Comparison of ENCODE assay signal across 1 cellular context in the genomic region with DNA sequence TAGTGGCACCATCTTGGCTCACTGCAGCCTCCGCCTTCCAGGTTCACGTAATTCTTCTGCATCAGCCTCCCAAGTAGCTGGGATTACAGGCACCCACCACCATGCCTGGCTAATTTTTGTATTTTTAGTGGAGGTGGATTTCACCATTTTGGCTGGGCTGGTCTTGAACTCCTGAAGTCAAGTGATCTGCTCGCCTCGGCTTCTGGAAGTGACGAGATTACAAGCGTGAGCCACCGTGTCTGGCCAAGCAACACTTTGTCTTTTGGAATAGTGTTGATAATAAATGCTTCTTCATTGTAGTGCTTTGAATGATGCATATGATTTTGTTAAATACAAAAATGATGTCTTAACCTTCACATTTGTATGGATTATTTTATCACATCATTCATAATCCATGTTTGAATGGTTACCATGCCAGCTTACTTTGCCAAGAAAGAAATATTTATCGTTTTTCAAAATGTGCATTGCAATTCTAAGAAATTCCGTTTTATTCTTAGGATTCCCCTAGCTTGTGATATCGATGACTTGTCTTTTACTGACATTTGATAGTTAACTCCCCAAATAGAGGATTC.
TF ChIP-seq lines count a peak whose summit lies in the region.

No MANE protein-coding gene starts in this region.

TF ChIP-seq in K562, 482 proteins besides CTCF, POLR2A, EP300 and RAD21 (continued from another document and continues in another):
- TF ChIP-seq, protein P1, sequence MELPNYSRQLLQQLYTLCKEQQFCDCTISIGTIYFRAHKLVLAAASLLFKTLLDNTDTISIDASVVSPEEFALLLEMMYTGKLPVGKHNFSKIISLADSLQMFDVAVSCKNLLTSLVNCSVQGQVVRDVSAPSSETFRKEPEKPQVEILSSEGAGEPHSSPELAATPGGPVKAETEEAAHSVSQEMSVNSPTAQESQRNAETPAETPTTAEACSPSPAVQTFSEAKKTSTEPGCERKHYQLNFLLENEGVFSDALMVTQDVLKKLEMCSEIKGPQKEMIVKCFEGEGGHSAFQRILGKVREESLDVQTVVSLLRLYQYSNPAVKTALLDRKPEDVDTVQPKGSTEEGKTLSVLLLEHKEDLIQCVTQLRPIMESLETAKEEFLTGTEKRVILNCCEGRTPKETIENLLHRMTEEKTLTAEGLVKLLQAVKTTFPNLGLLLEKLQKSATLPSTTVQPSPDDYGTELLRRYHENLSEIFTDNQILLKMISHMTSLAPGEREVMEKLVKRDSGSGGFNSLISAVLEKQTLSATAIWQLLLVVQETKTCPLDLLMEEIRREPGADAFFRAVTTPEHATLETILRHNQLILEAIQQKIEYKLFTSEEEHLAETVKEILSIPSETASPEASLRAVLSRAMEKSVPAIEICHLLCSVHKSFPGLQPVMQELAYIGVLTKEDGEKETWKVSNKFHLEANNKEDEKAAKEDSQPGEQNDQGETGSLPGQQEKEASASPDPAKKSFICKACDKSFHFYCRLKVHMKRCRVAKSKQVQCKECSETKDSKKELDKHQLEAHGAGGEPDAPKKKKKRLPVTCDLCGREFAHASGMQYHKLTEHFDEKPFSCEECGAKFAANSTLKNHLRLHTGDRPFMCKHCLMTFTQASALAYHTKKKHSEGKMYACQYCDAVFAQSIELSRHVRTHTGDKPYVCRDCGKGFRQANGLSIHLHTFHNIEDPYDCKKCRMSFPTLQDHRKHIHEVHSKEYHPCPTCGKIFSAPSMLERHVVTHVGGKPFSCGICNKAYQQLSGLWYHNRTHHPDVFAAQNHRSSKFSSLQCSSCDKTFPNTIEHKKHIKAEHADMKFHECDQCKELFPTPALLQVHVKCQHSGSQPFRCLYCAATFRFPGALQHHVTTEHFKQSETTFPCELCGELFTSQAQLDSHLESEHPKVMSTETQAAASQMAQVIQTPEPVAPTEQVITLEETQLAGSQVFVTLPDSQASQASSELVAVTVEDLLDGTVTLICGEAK (IDR thresholded peaks at IDR 0.05): 0 out of 2 replicates have a peak, but pooled peaks have one; percentile 34
- TF ChIP-seq, protein P1 (CRISPR knock-in tag; IDR thresholded peaks at IDR 0.05): no peak
- TF ChIP-seq, protein P2, sequence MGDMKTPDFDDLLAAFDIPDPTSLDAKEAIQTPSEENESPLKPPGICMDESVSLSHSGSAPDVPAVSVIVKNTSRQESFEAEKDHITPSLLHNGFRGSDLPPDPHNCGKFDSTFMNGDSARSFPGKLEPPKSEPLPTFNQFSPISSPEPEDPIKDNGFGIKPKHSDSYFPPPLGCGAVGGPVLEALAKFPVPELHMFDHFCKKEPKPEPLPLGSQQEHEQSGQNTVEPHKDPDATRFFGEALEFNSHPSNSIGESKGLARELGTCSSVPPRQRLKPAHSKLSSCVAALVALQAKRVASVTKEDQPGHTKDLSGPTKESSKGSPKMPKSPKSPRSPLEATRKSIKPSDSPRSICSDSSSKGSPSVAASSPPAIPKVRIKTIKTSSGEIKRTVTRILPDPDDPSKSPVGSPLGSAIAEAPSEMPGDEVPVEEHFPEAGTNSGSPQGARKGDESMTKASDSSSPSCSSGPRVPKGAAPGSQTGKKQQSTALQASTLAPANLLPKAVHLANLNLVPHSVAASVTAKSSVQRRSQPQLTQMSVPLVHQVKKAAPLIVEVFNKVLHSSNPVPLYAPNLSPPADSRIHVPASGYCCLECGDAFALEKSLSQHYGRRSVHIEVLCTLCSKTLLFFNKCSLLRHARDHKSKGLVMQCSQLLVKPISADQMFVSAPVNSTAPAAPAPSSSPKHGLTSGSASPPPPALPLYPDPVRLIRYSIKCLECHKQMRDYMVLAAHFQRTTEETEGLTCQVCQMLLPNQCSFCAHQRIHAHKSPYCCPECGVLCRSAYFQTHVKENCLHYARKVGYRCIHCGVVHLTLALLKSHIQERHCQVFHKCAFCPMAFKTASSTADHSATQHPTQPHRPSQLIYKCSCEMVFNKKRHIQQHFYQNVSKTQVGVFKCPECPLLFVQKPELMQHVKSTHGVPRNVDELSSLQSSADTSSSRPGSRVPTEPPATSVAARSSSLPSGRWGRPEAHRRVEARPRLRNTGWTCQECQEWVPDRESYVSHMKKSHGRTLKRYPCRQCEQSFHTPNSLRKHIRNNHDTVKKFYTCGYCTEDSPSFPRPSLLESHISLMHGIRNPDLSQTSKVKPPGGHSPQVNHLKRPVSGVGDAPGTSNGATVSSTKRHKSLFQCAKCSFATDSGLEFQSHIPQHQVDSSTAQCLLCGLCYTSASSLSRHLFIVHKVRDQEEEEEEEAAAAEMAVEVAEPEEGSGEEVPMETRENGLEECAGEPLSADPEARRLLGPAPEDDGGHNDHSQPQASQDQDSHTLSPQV (IDR thresholded peaks at IDR 0.05): peak; percentile 54
- TF ChIP-seq, protein P3, sequence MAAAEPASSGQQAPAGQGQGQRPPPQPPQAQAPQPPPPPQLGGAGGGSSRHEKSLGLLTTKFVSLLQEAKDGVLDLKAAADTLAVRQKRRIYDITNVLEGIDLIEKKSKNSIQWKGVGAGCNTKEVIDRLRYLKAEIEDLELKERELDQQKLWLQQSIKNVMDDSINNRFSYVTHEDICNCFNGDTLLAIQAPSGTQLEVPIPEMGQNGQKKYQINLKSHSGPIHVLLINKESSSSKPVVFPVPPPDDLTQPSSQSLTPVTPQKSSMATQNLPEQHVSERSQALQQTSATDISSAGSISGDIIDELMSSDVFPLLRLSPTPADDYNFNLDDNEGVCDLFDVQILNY (CRISPR knock-in tag; IDR thresholded peaks at IDR 0.05): no peak
- TF ChIP-seq, protein P4, sequence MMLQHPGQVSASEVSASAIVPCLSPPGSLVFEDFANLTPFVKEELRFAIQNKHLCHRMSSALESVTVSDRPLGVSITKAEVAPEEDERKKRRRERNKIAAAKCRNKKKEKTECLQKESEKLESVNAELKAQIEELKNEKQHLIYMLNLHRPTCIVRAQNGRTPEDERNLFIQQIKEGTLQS (IDR thresholded peaks at IDR 0.05): peak; percentile 69
- TF ChIP-seq, protein P4 (CRISPR knock-in tag; conservative IDR thresholded peaks at IDR 0.05): no peak
- TF ChIP-seq ZNF408 (CRISPR knock-in tag; IDR thresholded peaks at IDR 0.05; ENCODE audit: low read depth): no peak
- TF ChIP-seq TOE1 (IDR thresholded peaks at IDR 0.05; ENCODE audit: borderline replicate concordance): no peak
- no peak for TF ChIP-seq TOE1 (CRISPR knock-in tag; IDR thresholded peaks at IDR 0.05; ENCODE audit: borderline replicate concordance, low read depth)
- TF ChIP-seq FOXP1 (CRISPR knock-in tag; IDR thresholded peaks at IDR 0.05): no peak
- no peak for TF ChIP-seq SMARCE1 (IDR thresholded peaks at IDR 0.05)
- no peak for TF ChIP-seq SREBF1 (IDR thresholded peaks at IDR 0.05; ENCODE audit: borderline replicate concordance, low read depth, low read length)
- TF ChIP-seq, protein P5, sequence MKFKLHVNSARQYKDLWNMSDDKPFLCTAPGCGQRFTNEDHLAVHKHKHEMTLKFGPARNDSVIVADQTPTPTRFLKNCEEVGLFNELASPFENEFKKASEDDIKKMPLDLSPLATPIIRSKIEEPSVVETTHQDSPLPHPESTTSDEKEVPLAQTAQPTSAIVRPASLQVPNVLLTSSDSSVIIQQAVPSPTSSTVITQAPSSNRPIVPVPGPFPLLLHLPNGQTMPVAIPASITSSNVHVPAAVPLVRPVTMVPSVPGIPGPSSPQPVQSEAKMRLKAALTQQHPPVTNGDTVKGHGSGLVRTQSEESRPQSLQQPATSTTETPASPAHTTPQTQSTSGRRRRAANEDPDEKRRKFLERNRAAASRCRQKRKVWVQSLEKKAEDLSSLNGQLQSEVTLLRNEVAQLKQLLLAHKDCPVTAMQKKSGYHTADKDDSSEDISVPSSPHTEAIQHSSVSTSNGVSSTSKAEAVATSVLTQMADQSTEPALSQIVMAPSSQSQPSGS (CRISPR knock-in tag; IDR thresholded peaks at IDR 0.05): no peak
- no peak for TF ChIP-seq ETV1 (tag; conservative IDR thresholded peaks at IDR 0.05; ENCODE audit: low read depth)
- TF ChIP-seq, protein P6, sequence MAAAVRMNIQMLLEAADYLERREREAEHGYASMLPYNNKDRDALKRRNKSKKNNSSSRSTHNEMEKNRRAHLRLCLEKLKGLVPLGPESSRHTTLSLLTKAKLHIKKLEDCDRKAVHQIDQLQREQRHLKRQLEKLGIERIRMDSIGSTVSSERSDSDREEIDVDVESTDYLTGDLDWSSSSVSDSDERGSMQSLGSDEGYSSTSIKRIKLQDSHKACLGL (CRISPR knock-in tag; IDR thresholded peaks at IDR 0.05; ENCODE audit: borderline replicate concordance, poor library complexity, severe bottlenecking): no peak
- TF ChIP-seq, protein P7, sequence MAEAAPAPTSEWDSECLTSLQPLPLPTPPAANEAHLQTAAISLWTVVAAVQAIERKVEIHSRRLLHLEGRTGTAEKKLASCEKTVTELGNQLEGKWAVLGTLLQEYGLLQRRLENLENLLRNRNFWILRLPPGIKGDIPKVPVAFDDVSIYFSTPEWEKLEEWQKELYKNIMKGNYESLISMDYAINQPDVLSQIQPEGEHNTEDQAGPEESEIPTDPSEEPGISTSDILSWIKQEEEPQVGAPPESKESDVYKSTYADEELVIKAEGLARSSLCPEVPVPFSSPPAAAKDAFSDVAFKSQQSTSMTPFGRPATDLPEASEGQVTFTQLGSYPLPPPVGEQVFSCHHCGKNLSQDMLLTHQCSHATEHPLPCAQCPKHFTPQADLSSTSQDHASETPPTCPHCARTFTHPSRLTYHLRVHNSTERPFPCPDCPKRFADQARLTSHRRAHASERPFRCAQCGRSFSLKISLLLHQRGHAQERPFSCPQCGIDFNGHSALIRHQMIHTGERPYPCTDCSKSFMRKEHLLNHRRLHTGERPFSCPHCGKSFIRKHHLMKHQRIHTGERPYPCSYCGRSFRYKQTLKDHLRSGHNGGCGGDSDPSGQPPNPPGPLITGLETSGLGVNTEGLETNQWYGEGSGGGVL (CRISPR knock-in tag; IDR thresholded peaks at IDR 0.05): no peak
- TF ChIP-seq, protein P8, sequence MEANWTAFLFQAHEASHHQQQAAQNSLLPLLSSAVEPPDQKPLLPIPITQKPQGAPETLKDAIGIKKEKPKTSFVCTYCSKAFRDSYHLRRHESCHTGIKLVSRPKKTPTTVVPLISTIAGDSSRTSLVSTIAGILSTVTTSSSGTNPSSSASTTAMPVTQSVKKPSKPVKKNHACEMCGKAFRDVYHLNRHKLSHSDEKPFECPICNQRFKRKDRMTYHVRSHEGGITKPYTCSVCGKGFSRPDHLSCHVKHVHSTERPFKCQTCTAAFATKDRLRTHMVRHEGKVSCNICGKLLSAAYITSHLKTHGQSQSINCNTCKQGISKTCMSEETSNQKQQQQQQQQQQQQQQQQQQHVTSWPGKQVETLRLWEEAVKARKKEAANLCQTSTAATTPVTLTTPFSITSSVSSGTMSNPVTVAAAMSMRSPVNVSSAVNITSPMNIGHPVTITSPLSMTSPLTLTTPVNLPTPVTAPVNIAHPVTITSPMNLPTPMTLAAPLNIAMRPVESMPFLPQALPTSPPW (CRISPR knock-in tag; IDR thresholded peaks at IDR 0.05): no peak
- no peak for TF ChIP-seq RHOXF2B (CRISPR knock-in tag; conservative IDR thresholded peaks at IDR 0.05)
- TF ChIP-seq HDAC8 (tag; IDR thresholded peaks at IDR 0.05): no peak
- no peak for TF ChIP-seq MXI1 (IDR thresholded peaks at IDR 0.05; ENCODE audit: low read depth, low read length)
- TF ChIP-seq, protein P9, sequence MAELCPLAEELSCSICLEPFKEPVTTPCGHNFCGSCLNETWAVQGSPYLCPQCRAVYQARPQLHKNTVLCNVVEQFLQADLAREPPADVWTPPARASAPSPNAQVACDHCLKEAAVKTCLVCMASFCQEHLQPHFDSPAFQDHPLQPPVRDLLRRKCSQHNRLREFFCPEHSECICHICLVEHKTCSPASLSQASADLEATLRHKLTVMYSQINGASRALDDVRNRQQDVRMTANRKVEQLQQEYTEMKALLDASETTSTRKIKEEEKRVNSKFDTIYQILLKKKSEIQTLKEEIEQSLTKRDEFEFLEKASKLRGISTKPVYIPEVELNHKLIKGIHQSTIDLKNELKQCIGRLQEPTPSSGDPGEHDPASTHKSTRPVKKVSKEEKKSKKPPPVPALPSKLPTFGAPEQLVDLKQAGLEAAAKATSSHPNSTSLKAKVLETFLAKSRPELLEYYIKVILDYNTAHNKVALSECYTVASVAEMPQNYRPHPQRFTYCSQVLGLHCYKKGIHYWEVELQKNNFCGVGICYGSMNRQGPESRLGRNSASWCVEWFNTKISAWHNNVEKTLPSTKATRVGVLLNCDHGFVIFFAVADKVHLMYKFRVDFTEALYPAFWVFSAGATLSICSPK (IDR thresholded peaks at IDR 0.05; ENCODE audit: borderline replicate concordance): no peak
- TF ChIP-seq PHTF2 (CRISPR knock-in tag; IDR thresholded peaks at IDR 0.05): no peak
- no peak for TF ChIP-seq POLR3G (IDR thresholded peaks at IDR 0.05; ENCODE audit: extremely low read depth, insufficient read length, insufficient replicate concordance)
- TF ChIP-seq ZNF316 (IDR thresholded peaks at IDR 0.05): no peak
- TF ChIP-seq MBD2 (IDR thresholded peaks at IDR 0.05; ENCODE audit: borderline replicate concordance, low read depth): no peak
- peak; percentile 10; the same call in 1 of the 2 replicates for TF ChIP-seq ATF7 (IDR thresholded peaks at IDR 0.05)
- TF ChIP-seq XRCC3 (IDR thresholded peaks at IDR 0.05): no peak
- TF ChIP-seq, protein P10, sequence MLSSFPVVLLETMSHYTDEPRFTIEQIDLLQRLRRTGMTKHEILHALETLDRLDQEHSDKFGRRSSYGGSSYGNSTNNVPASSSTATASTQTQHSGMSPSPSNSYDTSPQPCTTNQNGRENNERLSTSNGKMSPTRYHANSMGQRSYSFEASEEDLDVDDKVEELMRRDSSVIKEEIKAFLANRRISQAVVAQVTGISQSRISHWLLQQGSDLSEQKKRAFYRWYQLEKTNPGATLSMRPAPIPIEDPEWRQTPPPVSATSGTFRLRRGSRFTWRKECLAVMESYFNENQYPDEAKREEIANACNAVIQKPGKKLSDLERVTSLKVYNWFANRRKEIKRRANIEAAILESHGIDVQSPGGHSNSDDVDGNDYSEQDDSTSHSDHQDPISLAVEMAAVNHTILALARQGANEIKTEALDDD (IDR thresholded peaks at IDR 0.05): no peak
- 0 out of 2 replicates have a peak, but pooled peaks have one; percentile 12 for TF ChIP-seq SMARCA4 (IDR thresholded peaks at IDR 0.05)
